In the genomic region with DNA sequence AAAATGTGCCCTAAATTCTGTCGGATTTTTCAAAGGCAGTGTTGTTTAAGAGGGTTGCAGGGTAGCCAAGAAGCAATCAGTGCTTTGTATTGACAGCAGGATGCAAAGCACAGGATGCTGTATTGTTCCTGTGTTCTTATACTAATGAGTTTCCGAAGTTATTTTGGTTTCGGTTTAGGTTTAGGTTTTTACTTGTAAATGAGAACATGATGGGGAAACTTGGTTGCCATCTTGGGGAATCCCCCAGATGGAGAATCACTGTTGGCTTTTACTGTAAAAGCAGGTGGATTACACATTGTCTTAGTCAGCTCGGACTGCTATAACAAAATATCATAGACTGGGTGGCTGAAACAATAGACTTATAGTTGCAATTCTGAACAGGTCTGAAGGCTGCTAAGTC, we compare ENCODE assay signal across 14 cellular contexts.
A peak's percentile ranks its signal among the peaks of the same experiment; 100 is the strongest.
DNase-seq lines count a peak whose midpoint lies in the region; ATAC-seq, FAIRE-seq and TF ChIP-seq lines count a peak whose summit lies in the region.
"Had no signal": no experiment of that assay in that cellular context is flagged by ENCODE, and none has a peak within 500 bp of the region (broad histone marks: within the 10 kb centered on the region; RNA-seq: fewer than 3 reads in every experiment).

No MANE protein-coding gene starts in this region.

- no peaks in the 10 kb centered on the region for H3K36me3 Mint-ChIP-seq in activated T-cell treated with anti-CD3 and anti-CD28 coated beads, Interleukin-2, amount 50 U/mL, for 72 hours (ENCODE audit: insufficient read depth in 2 of 2)
- no peaks in the 10 kb centered on the region for H3K36me3 Mint-ChIP-seq in CD14-positive monocyte

- H3K9me3 Mint-ChIP-seq in activated T-cell treated with anti-CD3 and anti-CD28 coated beads, Interleukin-2, amount 50 U/mL, for 72 hours, result peaks cover 3 to 4% of the 10 kb centered on the region in 2 donors
- H3K9me3 Mint-ChIP-seq in CD14-positive monocyte, result peaks cover 0 to 3% (median 0%) of the 10 kb centered on the region in 7 donors

- DNase-seq in activated T-cell treated with anti-CD3 and anti-CD28 coated beads, Interleukin-2, amount 50 U/mL, for 72 hours, result peak; percentile 2 to 19
- DNase-seq in activated T-cell treated with anti-CD3 and anti-CD28 coated beads, Interleukin-2, amount 50 U/mL, for 48 hours, result no peak
- DNase-seq in lung microvascular endothelial cell (ENCODE audit: low read depth in 2 of 2) (peak; percentile 11 to 83), CD14-positive monocyte (ENCODE audit: low spot score) (no peak), coronary artery (ENCODE audit: low spot score) (no peak), GM12891 (ENCODE audit: insufficient read length, low spot score) (no peak)
- DNase-seq: ACHN, adrenal gland, left lung, NCI-H446 treated with DMSO at 0.1 percent for 48 hours, right cardiac atrium had no signal

- peak; percentile 65 to 70 for ATAC-seq in activated T-cell treated with anti-CD3 and anti-CD28 coated beads, Interleukin-2, amount 50 U/mL, for 72 hours (replicated peaks in 1 of 2)
- peak; percentile 85 for ATAC-seq in GM21825 (IDR thresholded peaks at IDR 0.05; ENCODE audit: unreplicated experiment)
- peak; percentile 89 for ATAC-seq in HG03378 (IDR thresholded peaks at IDR 0.05; ENCODE audit: unreplicated experiment)
- ATAC-seq: left lung, right cardiac atrium had no signal

- peaks cover 5% of the 10 kb centered on the region for H3K27me3 Mint-ChIP-seq in activated T-cell treated with anti-CD3 and anti-CD28 coated beads, Interleukin-2, amount 50 U/mL, for 72 hours (ENCODE audit: low read depth)
- H3K27me3 Mint-ChIP-seq in CD14-positive monocyte (ENCODE audit: low read depth in 3 of 3), result no peaks in the 10 kb centered on the region

- intact Hi-C loops in CD14-positive monocyte (cut with micrococcal nuclease), result no loop called here

- H3K4me3 ChIP-seq in coronary artery, result no peak overlapping the region
- H3K4me3 ChIP-seq: adrenal gland, esophagus muscularis mucosa, left lung had no signal

- no peak overlapping the region for H3K4me3 Mint-ChIP-seq in activated T-cell treated with anti-CD3 and anti-CD28 coated beads, Interleukin-2, amount 50 U/mL, for 72 hours
- H3K4me3 Mint-ChIP-seq in CD14-positive monocyte, result no peak overlapping the region

- no peak overlapping the region for H3K27ac Mint-ChIP-seq in activated T-cell treated with anti-CD3 and anti-CD28 coated beads, Interleukin-2, amount 50 U/mL, for 72 hours
- H3K27ac Mint-ChIP-seq in CD14-positive monocyte, result no peak overlapping the region

- FAIRE-seq in GM12891 (lab: Jason Lieb, UNC), result no peak

- TF ChIP-seq CTCF in CD14-positive monocyte (IDR thresholded peaks at IDR 0.05) (no peak), coronary artery (IDR thresholded peaks at IDR 0.05) (no peak)

- TF ChIP-seq POLR2A in GM12891 (IDR thresholded peaks at IDR 0.05; ENCODE audit: low read depth, low read length), result no peak

- no peak overlapping the region for H3K27ac ChIP-seq in coronary artery
- H3K27ac ChIP-seq: adrenal gland, esophagus muscularis mucosa, left lung had no signal

- H3K4me1 Mint-ChIP-seq in activated T-cell treated with anti-CD3 and anti-CD28 coated beads, Interleukin-2, amount 50 U/mL, for 72 hours (ENCODE audit: low read depth), result peaks cover 18% of the 10 kb centered on the region
- H3K4me1 Mint-ChIP-seq in CD14-positive monocyte, result no peaks in the 10 kb centered on the region

TF ChIP-seq in GM12891, 5 proteins besides CTCF, POLR2A, EP300 and RAD21:
- TF ChIP-seq SPI1 (IDR thresholded peaks at IDR 0.05; ENCODE audit: low read depth, low read length) (no peak), PAX5 (IDR thresholded peaks at IDR 0.05; ENCODE audit: insufficient read depth, low read length, severe bottlenecking) (no peak), TAF1 (IDR thresholded peaks at IDR 0.05; ENCODE audit: low read depth, low read length) (no peak), POU2F2 (IDR thresholded peaks at IDR 0.05; ENCODE audit: low read depth, low read length) (no peak), POLR2AphosphoS5 (IDR thresholded peaks at IDR 0.05; ENCODE audit: low read depth, low read length) (no peak)
TF ChIP-seq in GM12891: peak in this region for 0.

Comparison
In these comparisons a context has a peak if more than half of its experiments do, and no peak if none do; other contexts are left out.
1. DNase-seq: peak in activated T-cell treated with anti-CD3 and anti-CD28 coated beads, Interleukin-2, amount 50 U/mL, for 72 hours (2 of 2) and lung microvascular endothelial cell (2 of 2); none in activated T-cell treated with anti-CD3 and anti-CD28 coated beads, Interleukin-2, amount 50 U/mL, for 48 hours (0 of 2), CD14-positive monocyte (single experiment), coronary artery (single experiment) and GM12891 (single experiment).
2. Peak in every context shown above with its lines, with median percentiles within 50 percentile points of each other: ATAC-seq.